Comparison of ENCODE assay signal across 9 cellular contexts in genomic region chrX:9339603-9340569, GRCh38.
DNase-seq lines count a peak whose midpoint lies in the region; ATAC-seq, FAIRE-seq and TF ChIP-seq lines count a peak whose summit lies in the region.
"Had no signal": no experiment of that assay in that cellular context is flagged by ENCODE, and none has a peak within 500 bp of the region (broad histone marks: within the 10 kb centered on the region; RNA-seq: fewer than 3 reads in every experiment).

No MANE protein-coding gene starts in this region.

- no peak overlapping the region for H3K27ac Mint-ChIP-seq in activated CD8-positive, alpha-beta T cell treated with anti-CD3 and anti-CD28 coated beads, Interleukin-2, amount 10 ng/mL, durations not matched to agents 7 days and 5 days
- H3K27ac Mint-ChIP-seq in memory B cell: peak overlapping the region; percentile 83
- no peak overlapping the region for H3K27ac Mint-ChIP-seq in endothelial cell (ENCODE audit: unreplicated experiment)
- H3K27ac Mint-ChIP-seq: type B pancreatic cell had no signal

- peaks cover 46% of the 10 kb centered on the region for H3K4me1 Mint-ChIP-seq in activated CD8-positive, alpha-beta T cell treated with anti-CD3 and anti-CD28 coated beads, Interleukin-2, amount 10 ng/mL, durations not matched to agents 7 days and 5 days (ENCODE audit: low read depth)
- H3K4me1 Mint-ChIP-seq in memory B cell (peaks cover 7% of the 10 kb centered on the region), endothelial cell (ENCODE audit: unreplicated experiment) (peaks cover 13% of the 10 kb centered on the region)

- DNase-seq in Right ventricle myocardium inferior (ENCODE audit: missing footprints) (no peak), cardiac septum (ENCODE audit: low spot score) (no peak), memory B cell (ENCODE audit: low spot score in 2 of 2) (no peak), endothelial cell (ENCODE audit: low spot score) (no peak), NCI-H146 treated with DMSO at 0.1 percent for 48 hours (lab: John Stamatoyannopoulos, UW; ENCODE audit: unreplicated experiment) (no peak), PC-9 (no peak), HTR-8/SVneo (ENCODE audit: insufficient read length, low spot score) (no peak)
- no peak for DNase-seq in activated CD8-positive, alpha-beta T cell treated with anti-CD3 and anti-CD28 coated beads, Interleukin-2, amount 10 ng/mL, durations not matched to agents 7 days and 5 days

- H4K20me1 ChIP-seq in PC-9 (ENCODE audit: insufficient read depth): no peaks in the 10 kb centered on the region

- no peaks in the 10 kb centered on the region for H3K36me3 Mint-ChIP-seq in activated CD8-positive, alpha-beta T cell treated with anti-CD3 and anti-CD28 coated beads, Interleukin-2, amount 10 ng/mL, durations not matched to agents 7 days and 5 days (ENCODE audit: low read depth)
- H3K36me3 Mint-ChIP-seq in memory B cell: no peaks in the 10 kb centered on the region
- no peaks in the 10 kb centered on the region for H3K36me3 Mint-ChIP-seq in endothelial cell (ENCODE audit: low read depth, unreplicated experiment)
- H3K36me3 Mint-ChIP-seq: type B pancreatic cell had no signal

- H3F3A ChIP-seq in PC-9 (ENCODE audit: insufficient read depth, low read depth): 0 out of 2 replicates have a peak, but pooled peaks cover 5% of the 10 kb centered on the region

- H3K9me2 ChIP-seq in PC-9 (ENCODE audit: insufficient read depth): no peaks in the 10 kb centered on the region

- CTCF ChIA-PET in activated CD8-positive, alpha-beta T cell treated with anti-CD3 and anti-CD28 coated beads, Interleukin-2, amount 10 ng/mL, durations not matched to agents 7 days and 5 days (lab: Charles Lee): interaction anchor here (0.9 to 1.5 kb wide), 3 partner anchors 27 to 460 kb away, joined by 3 to 5 read pairs (median 3); no protein-coding TSS in a partner anchor
- CTCF ChIA-PET in PC-9 (lab: Charles Lee): no interaction called here

- no peaks in the 10 kb centered on the region for H3K9me3 Mint-ChIP-seq in activated CD8-positive, alpha-beta T cell treated with anti-CD3 and anti-CD28 coated beads, Interleukin-2, amount 10 ng/mL, durations not matched to agents 7 days and 5 days (ENCODE audit: insufficient read depth)
- H3K9me3 Mint-ChIP-seq in memory B cell (no peaks in the 10 kb centered on the region), endothelial cell (ENCODE audit: unreplicated experiment) (no peaks in the 10 kb centered on the region)

- no peak for TF ChIP-seq CTCF in endothelial cell (IDR thresholded peaks at IDR 0.05; ENCODE audit: unreplicated experiment)
- TF ChIP-seq CTCF in PC-9 (conservative IDR thresholded peaks at IDR 0.05): no peak

- no peaks in the 10 kb centered on the region for H3K79me2 ChIP-seq in PC-9 (ENCODE audit: low read depth)

- H3K27me3 Mint-ChIP-seq in activated CD8-positive, alpha-beta T cell treated with anti-CD3 and anti-CD28 coated beads, Interleukin-2, amount 10 ng/mL, durations not matched to agents 7 days and 5 days (ENCODE audit: low read depth): no peaks in the 10 kb centered on the region
- H3K27me3 Mint-ChIP-seq in memory B cell (no peaks in the 10 kb centered on the region), endothelial cell (ENCODE audit: unreplicated experiment) (peaks cover 1% of the 10 kb centered on the region)
- H3K27me3 Mint-ChIP-seq: type B pancreatic cell had no signal

- no peak overlapping the region for H3K4me3 ChIP-seq in PC-9

- no TSS peak for BruUV-seq in PC-9 (replicated peaks; lab: Mats Ljungman, UMichigan)

- ATAC-seq in Right ventricle myocardium inferior (peak; percentile 71), memory B cell (ENCODE audit: low read depth) (no peak)
- ATAC-seq in activated CD8-positive, alpha-beta T cell treated with anti-CD3 and anti-CD28 coated beads, Interleukin-2, amount 10 ng/mL, durations not matched to agents 7 days and 5 days: no peak

- intact Hi-C loops in Right ventricle myocardium inferior (cut with DNase I): no loop called here
- intact Hi-C loops in cardiac septum (cut with DNase I): loop anchor here (5.0 kb wide), 1 partner anchor 192 kb away; no protein-coding TSS in a partner anchor
- intact Hi-C loops in PC-9 (cut with micrococcal nuclease; ENCODE audit: unreplicated experiment): no loop called here

- H3K4me3 Mint-ChIP-seq in activated CD8-positive, alpha-beta T cell treated with anti-CD3 and anti-CD28 coated beads, Interleukin-2, amount 10 ng/mL, durations not matched to agents 7 days and 5 days: peak overlapping the region; percentile 25
- H3K4me3 Mint-ChIP-seq in memory B cell (peak overlapping the region; percentile 24), endothelial cell (ENCODE audit: unreplicated experiment) (no peak overlapping the region)
- H3K4me3 Mint-ChIP-seq: type B pancreatic cell had no signal

- no peak overlapping the region for H3K27ac ChIP-seq in PC-9

- POLR2A ChIA-PET in activated CD8-positive, alpha-beta T cell treated with anti-CD3 and anti-CD28 coated beads, Interleukin-2, amount 10 ng/mL, durations not matched to agents 7 days and 5 days (lab: Charles Lee): interaction anchor here (0.6 kb wide), 1 partner anchor 19 kb away, joined by 3 read pairs; no protein-coding TSS in a partner anchor
- POLR2A ChIA-PET in PC-9 (lab: Charles Lee; ENCODE audit: unreplicated experiment): no interaction called here

- no peak for FAIRE-seq in HTR-8/SVneo (lab: Jason Lieb, UNC)

- no peak overlapping the region for H2AFZ ChIP-seq in PC-9

- H3K4me2 ChIP-seq in PC-9: no peak overlapping the region

- H3K36me3 ChIP-seq in PC-9 (ENCODE audit: low read depth): no peaks in the 10 kb centered on the region

- H3K4me1 ChIP-seq in PC-9 (replicated peaks; ENCODE audit: insufficient read depth): peaks cover 14% of the 10 kb centered on the region

- no peaks in the 10 kb centered on the region for H3K9me3 ChIP-seq in PC-9 (ENCODE audit: insufficient read depth, low read depth)

- H3K27me3 ChIP-seq in PC-9 (ENCODE audit: insufficient read depth, low read depth): no peaks in the 10 kb centered on the region
